Comparison of ENCODE assay signal across 24 cellular contexts in the genomic region with DNA sequence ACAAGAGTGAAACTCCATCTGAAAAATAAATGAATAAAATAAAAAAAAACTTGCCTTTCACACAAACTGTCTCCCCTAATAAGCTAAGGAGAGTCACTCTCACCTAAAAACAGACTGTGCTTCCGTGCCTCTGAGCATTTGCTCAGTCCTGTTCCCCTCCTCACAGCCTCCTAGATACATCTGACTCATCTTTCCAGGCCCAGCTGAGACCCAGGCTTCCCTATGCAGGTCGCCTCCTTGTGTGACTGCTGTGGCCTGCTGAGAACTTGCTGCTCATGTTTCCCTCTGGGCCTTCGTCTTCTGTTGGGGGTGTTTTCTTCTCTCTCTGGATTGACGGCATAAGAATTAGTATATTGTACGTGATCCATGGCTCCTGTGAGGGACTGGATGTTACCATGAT.
A peak's percentile ranks its signal among the peaks of the same experiment; 100 is the strongest.
DNase-seq lines count a peak whose midpoint lies in the region; ATAC-seq, FAIRE-seq and TF ChIP-seq lines count a peak whose summit lies in the region.
"Had no signal": no experiment of that assay in that cellular context is flagged by ENCODE, and none has a peak within 500 bp of the region (broad histone marks: within the 10 kb centered on the region; RNA-seq: fewer than 3 reads in every experiment).

No MANE protein-coding gene starts in this region.

- no peak overlapping the region for H3K4me3 Mint-ChIP-seq in chondrocyte (ENCODE audit: unreplicated experiment)
- no peak overlapping the region for H3K4me3 Mint-ChIP-seq in activated CD4-positive, alpha-beta T cell treated with anti-CD3 and anti-CD28 coated beads, Interleukin-2, amount 10 ng/mL, durations not matched to agents 24 days and 14 days
- H3K4me3 Mint-ChIP-seq: CD4-positive, alpha-beta memory T cell; H9; T-helper 17 cell had no signal

- H3K4me3 ChIP-seq in MG63 (no peak overlapping the region), bronchial epithelial cell (ENCODE audit: low read depth, low read length) (no peak overlapping the region), kidney epithelial cell (ENCODE audit: low read depth, low read length) (no peak overlapping the region)
- H3K4me3 ChIP-seq: vagina had no signal

- H3K4me1 Mint-ChIP-seq in chondrocyte (ENCODE audit: low read depth) = peaks cover 5% of the 10 kb centered on the region
- H3K4me1 Mint-ChIP-seq in activated CD4-positive, alpha-beta T cell treated with anti-CD3 and anti-CD28 coated beads, Interleukin-2, amount 10 ng/mL, durations not matched to agents 24 days and 14 days = no peaks in the 10 kb centered on the region
- H3K4me1 Mint-ChIP-seq: CD4-positive, alpha-beta memory T cell; T-helper 17 cell had no signal

- TF ChIP-seq CTCF in bronchial epithelial cell (IDR thresholded peaks at IDR 0.05; ENCODE audit: insufficient read depth, low read length, severe bottlenecking) = no peak
- TF ChIP-seq CTCF in kidney epithelial cell (IDR thresholded peaks at IDR 0.05; ENCODE audit: insufficient read depth, low read length, poor library complexity, severe bottlenecking) = no peak
- no peak for TF ChIP-seq CTCF in chondrocyte (IDR thresholded peaks at IDR 0.05)

- no peak for ATAC-seq in HG03025 (IDR thresholded peaks at IDR 0.05; ENCODE audit: low FRiP score, unreplicated experiment)
- ATAC-seq: T-helper 17 cell had no signal

- DNase-seq in AG20443 (ENCODE audit: low spot score) = peak; percentile 44
- DNase-seq in MG63 = peak; percentile 47
- DNase-seq in bronchial epithelial cell (ENCODE audit: low read depth) = peak; percentile 31
- DNase-seq in kidney epithelial cell (ENCODE audit: low read depth) = peak; percentile 32
- no peak for DNase-seq in chondrocyte (ENCODE audit: low spot score)
- no peak for DNase-seq in activated CD4-positive, alpha-beta T cell treated with anti-CD3 and anti-CD28 coated beads, Interleukin-2, amount 10 ng/mL, durations not matched to agents 24 days and 14 days
- no peak for DNase-seq in MV-4-11 (lab: John Stamatoyannopoulos, UW)
- DNase-seq: ACHN; activated CD4-positive, alpha-beta T cell treated with anti-CD3 and anti-CD28 coated beads, Interleukin-2, amount 50 U/mL, for 48 hours; activated naive CD4-positive, alpha-beta T cell treated with Interleukin-2 at 50 U/mL for 16 hours; aorta; CD4-positive, alpha-beta memory T cell; DMS153; H9; KBM-7; midbrain; NCI-H1417; NCI-H774; OCI-M1; T-helper 17 cell; WERI-Rb-1 had no signal

- no peaks in the 10 kb centered on the region for H3K9me3 Mint-ChIP-seq in chondrocyte (ENCODE audit: low read depth)
- no peaks in the 10 kb centered on the region for H3K9me3 Mint-ChIP-seq in activated CD4-positive, alpha-beta T cell treated with anti-CD3 and anti-CD28 coated beads, Interleukin-2, amount 10 ng/mL, durations not matched to agents 24 days and 14 days

- FAIRE-seq in bronchial epithelial cell (lab: Jason Lieb, UNC) = no peak
- FAIRE-seq: colon had no signal

- no peak overlapping the region for H3K27ac Mint-ChIP-seq in chondrocyte (ENCODE audit: unreplicated experiment)
- H3K27ac Mint-ChIP-seq in activated CD4-positive, alpha-beta T cell treated with anti-CD3 and anti-CD28 coated beads, Interleukin-2, amount 10 ng/mL, durations not matched to agents 24 days and 14 days = no peak overlapping the region
- H3K27ac Mint-ChIP-seq: CD4-positive, alpha-beta memory T cell; H9; T-helper 17 cell had no signal

- H3K36me3 Mint-ChIP-seq in chondrocyte (ENCODE audit: low read depth) = no peaks in the 10 kb centered on the region
- no peaks in the 10 kb centered on the region for H3K36me3 Mint-ChIP-seq in activated CD4-positive, alpha-beta T cell treated with anti-CD3 and anti-CD28 coated beads, Interleukin-2, amount 10 ng/mL, durations not matched to agents 24 days and 14 days (ENCODE audit: low read depth)
- H3K36me3 Mint-ChIP-seq: CD4-positive, alpha-beta memory T cell had no signal

- intact Hi-C loops in activated CD4-positive, alpha-beta T cell treated with anti-CD3 and anti-CD28 coated beads, Interleukin-2, amount 10 ng/mL, durations not matched to agents 24 days and 14 days (cut with micrococcal nuclease) = no loop called here

- no peaks in the 10 kb centered on the region for H3K27me3 ChIP-seq in MG63
- H3K27me3 ChIP-seq in bronchial epithelial cell (ENCODE audit: control insufficient read depth, insufficient read depth, low read length) = no peaks in the 10 kb centered on the region
- H3K27me3 ChIP-seq in kidney epithelial cell (ENCODE audit: control insufficient read depth, insufficient read depth, low read length) = no peaks in the 10 kb centered on the region
- H3K27me3 ChIP-seq: vagina had no signal

- H3K27me3 Mint-ChIP-seq in chondrocyte (ENCODE audit: low read depth) = no peaks in the 10 kb centered on the region
- no peaks in the 10 kb centered on the region for H3K27me3 Mint-ChIP-seq in activated CD4-positive, alpha-beta T cell treated with anti-CD3 and anti-CD28 coated beads, Interleukin-2, amount 10 ng/mL, durations not matched to agents 24 days and 14 days
- H3K27me3 Mint-ChIP-seq: CD4-positive, alpha-beta memory T cell; T-helper 17 cell had no signal

- no peaks in the 10 kb centered on the region for H3K36me3 ChIP-seq in MG63
- H3K36me3 ChIP-seq in bronchial epithelial cell (ENCODE audit: control insufficient read depth, insufficient read depth, low read length) = no peaks in the 10 kb centered on the region
- no peaks in the 10 kb centered on the region for H3K36me3 ChIP-seq in kidney epithelial cell (ENCODE audit: control insufficient read depth, insufficient read depth, low read length)
- H3K36me3 ChIP-seq: vagina, WERI-Rb-1 had no signal

- H3K9me3 ChIP-seq in MG63 = no peaks in the 10 kb centered on the region
- H3K9me3 ChIP-seq: vagina had no signal

Comparison
In these comparisons a context has a peak if more than half of its experiments do, and no peak if none do; other contexts are left out.
1. DNase-seq: peak in AG20443 (single experiment), MG63 (single experiment), bronchial epithelial cell (single experiment) and kidney epithelial cell (single experiment); none in chondrocyte (single experiment), activated CD4-positive, alpha-beta T cell treated with anti-CD3 and anti-CD28 coated beads, Interleukin-2, amount 10 ng/mL, durations not matched to agents 24 days and 14 days (single experiment) and MV-4-11 (single experiment).